In the genomic region with DNA sequence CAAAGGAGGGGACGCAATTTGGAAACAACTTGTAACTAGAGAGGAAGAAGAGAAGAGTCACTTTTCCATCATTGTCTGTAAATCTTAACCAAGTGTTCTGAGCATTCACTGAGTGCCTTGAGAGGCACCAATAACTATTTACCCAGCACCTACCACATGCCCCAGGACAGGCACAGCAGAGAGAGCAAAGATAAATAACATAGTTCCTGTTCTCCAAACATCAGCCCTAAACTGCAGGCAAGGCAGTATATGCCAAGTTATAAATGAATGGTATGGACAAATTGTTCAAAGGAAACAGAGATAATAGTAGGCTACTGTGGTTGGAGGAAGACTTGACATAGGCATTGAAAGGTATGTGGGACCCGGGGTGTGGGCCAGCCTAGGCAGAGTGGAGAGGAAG, we compare ENCODE assay signal across 20 cellular contexts. TPM values are rescaled to one million over a fixed set of nuclear protein-coding genes. Genes with fewer than 3 reads are reported as not detected.
A peak's percentile ranks its signal among the peaks of the same experiment; 100 is the strongest.
DNase-seq lines count a peak whose midpoint lies in the region; ATAC-seq and TF ChIP-seq lines count a peak whose summit lies in the region.
"Had no signal": no experiment of that assay in that cellular context is flagged by ENCODE, and none has a peak within 500 bp of the region (broad histone marks: within the 10 kb centered on the region; RNA-seq: fewer than 3 reads in every experiment).

No MANE protein-coding gene starts in this region.

- no peaks in the 10 kb centered on the region for H3K9me3 ChIP-seq in IMR-90 (ENCODE audit: control insufficient read depth, insufficient read depth, low read length)
- H3K9me3 ChIP-seq: BE2C had no signal

- H3K4me2 ChIP-seq in IMR-90 (ENCODE audit: low read depth, low read length), result no peak overlapping the region

- H3K14ac ChIP-seq in IMR-90 (replicated peaks; ENCODE audit: low read depth, low read length), result no peak overlapping the region

- H3K4me3 ChIP-seq in IMR-90 (ENCODE audit: insufficient read depth, low read depth, low read length), result no peak overlapping the region
- H3K4me3 ChIP-seq: SK-N-MC had no signal

- no peak overlapping the region for H2AFZ ChIP-seq in IMR-90 (replicated peaks; ENCODE audit: low read length, poor library complexity)

- no peak overlapping the region for H3K18ac ChIP-seq in IMR-90 (ENCODE audit: low read depth, low read length)

- H3K9me3 Mint-ChIP-seq in chondrocyte (ENCODE audit: low read depth) (no peaks in the 10 kb centered on the region), nephron progenitor cell (no peaks in the 10 kb centered on the region)

- intact Hi-C loops in IMR-90 (cut with micrococcal nuclease), result no loop called here

- dilution Hi-C loops in IMR-90 (cut with HindIII; ENCODE audit: low sequenced_read_pairs, unreplicated experiment), result no loop called here

- no peak overlapping the region for H2BK15ac ChIP-seq in IMR-90 (ENCODE audit: low read depth, low read length)

- peaks cover 45% of the 10 kb centered on the region for H3K36me3 Mint-ChIP-seq in chondrocyte (ENCODE audit: low read depth)
- peaks cover 53% of the 10 kb centered on the region for H3K36me3 Mint-ChIP-seq in nephron progenitor cell (ENCODE audit: low read depth)

- TF ChIP-seq POLR2A in IMR-90 (IDR thresholded peaks at IDR 0.05; ENCODE audit: low read depth, low read length), result no peak

- peaks cover 19 to 61% of the 10 kb centered on the region in 2 experiments; a peak in 3 of 4 replicates for H3K79me1 ChIP-seq in IMR-90 (ENCODE audit: low read depth in 1 of 2, low read length in 2 of 2)

- TF ChIP-seq RAD21 in IMR-90 (IDR thresholded peaks at IDR 0.05; ENCODE audit: low read length), result no peak

- no peaks in the 10 kb centered on the region for H4K20me1 ChIP-seq in IMR-90 (ENCODE audit: insufficient read depth, low read length)

- CTCF ChIA-PET in IMR-90 (lab: Yijun Ruan, JAX), result no interaction called here

- no peak overlapping the region for H3K23ac ChIP-seq in IMR-90 (ENCODE audit: low read depth, low read length)

- H2BK5ac ChIP-seq in IMR-90 (ENCODE audit: low read depth, low read length, poor library complexity, severe bottlenecking), result no peak overlapping the region

- BruUV-seq in IMR-90 (replicated peaks; lab: Mats Ljungman, UMichigan), result no TSS peak

- peaks cover 23% of the 10 kb centered on the region; the same call in 1 of the 2 replicates for H3K9me1 ChIP-seq in IMR-90 (ENCODE audit: insufficient read depth, low read length)

- H3K27ac Mint-ChIP-seq in chondrocyte (ENCODE audit: unreplicated experiment), result peak overlapping the region; percentile 37
- H3K27ac Mint-ChIP-seq in nephron progenitor cell, result peak overlapping the region; percentile 17

- H3K4me1 ChIP-seq in IMR-90 (ENCODE audit: control insufficient read depth, insufficient read depth, low read length), result peaks cover 25% of the 10 kb centered on the region

- no peaks in the 10 kb centered on the region for H3K27me3 ChIP-seq in IMR-90 (ENCODE audit: control insufficient read depth, insufficient read depth, low read length)
- H3K27me3 ChIP-seq: BE2C had no signal

- no peak overlapping the region for H2AK9ac ChIP-seq in IMR-90 (replicated peaks; ENCODE audit: low read depth, low read length, poor library complexity)

- no peak overlapping the region for H3K4ac ChIP-seq in IMR-90 (ENCODE audit: low read depth, low read length)

- H3K9ac ChIP-seq in IMR-90 (ENCODE audit: low read depth, low read length), result no peak overlapping the region

- no peak overlapping the region for H4K5ac ChIP-seq in IMR-90 (ENCODE audit: low read depth, low read length)

- no peak overlapping the region for H3K56ac ChIP-seq in IMR-90 (ENCODE audit: extremely low read depth, insufficient read depth, low read length)

- H2AK5ac ChIP-seq in IMR-90 (ENCODE audit: low read depth, low read length), result peak overlapping the region; percentile 37; the same call in 1 of the 2 replicates

- in situ Hi-C loops in IMR-90 (cut with MboI; ENCODE audit: low sequenced_read_pairs), result no loop called here

- no peak for ATAC-seq in IMR-90 (ENCODE audit: low read depth)
- no peak for ATAC-seq in HG03196 (IDR thresholded peaks at IDR 0.05; ENCODE audit: unreplicated experiment)
- ATAC-seq in GM21723 (IDR thresholded peaks at IDR 0.05; ENCODE audit: unreplicated experiment), result no peak

- peaks cover 88% of the 10 kb centered on the region for H3K4me1 Mint-ChIP-seq in chondrocyte (ENCODE audit: low read depth)
- peaks cover 25% of the 10 kb centered on the region for H3K4me1 Mint-ChIP-seq in nephron progenitor cell

- WGBS in IMR-90 (ENCODE audit: extremely low coverage in 2 of 2, insufficient read length in 1 of 2), 2 experiments, result no CpG with 5 or more reads among the region's 2 CpGs

- H3K4me3 Mint-ChIP-seq in chondrocyte (ENCODE audit: unreplicated experiment) (no peak overlapping the region), nephron progenitor cell (no peak overlapping the region)

- POLR2A ChIA-PET in IMR-90 (lab: Charles Lee; ENCODE audit: unreplicated experiment), result no interaction called here

- H4K91ac ChIP-seq in IMR-90 (ENCODE audit: insufficient read depth, low read depth, low read length), result no peak overlapping the region

- DNase-seq in IMR-90, result no peak
- no peak for DNase-seq in chondrocyte (ENCODE audit: low spot score)
- DNase-seq in nephron progenitor cell, result no peak
- DNase-seq in stimulated activated CD4-positive, alpha-beta T cell treated with anti-CD3 and anti-CD28 coated beads, Interleukin-15, amount 100 ng/mL, for 24 hours, result no peak
- DNase-seq in cerebellum (ENCODE audit: low spot score), result no peak
- DNase-seq: ACHN; BE2C; DMS153; DND-41; KBM-7; NCI-H2029; NCI-H446 treated with DMSO at 0.1 percent for 48 hours; NCI-H526; NCI-H82; NK-92 treated with Interleukin-12 subunit alpha and Interleukin-12 subunit beta, amount 100 ng/mL, for 24 hours; SIG-M5; SW 1271 had no signal

- H2BK120ac ChIP-seq in IMR-90 (ENCODE audit: low read depth, low read length), result no peak overlapping the region

- H3K27ac ChIP-seq in IMR-90 (ENCODE audit: insufficient read depth, low read length), result no peak overlapping the region
- H3K27ac ChIP-seq: SK-N-MC had no signal

- H4K8ac ChIP-seq in IMR-90 (ENCODE audit: low read depth in 2 of 2, low read length in 2 of 2), result no peak overlapping the region

- H3K36me3 ChIP-seq in IMR-90 (ENCODE audit: control insufficient read depth, insufficient read depth, low read length), result peaks cover 14% of the 10 kb centered on the region

- H2BK20ac ChIP-seq in IMR-90 (ENCODE audit: low read depth, low read length), result no peak overlapping the region

- H3K27me3 Mint-ChIP-seq in chondrocyte (ENCODE audit: low read depth) (no peaks in the 10 kb centered on the region), nephron progenitor cell (ENCODE audit: low read depth, poor library complexity) (peaks cover 2% of the 10 kb centered on the region)

- no peak for TF ChIP-seq CTCF in IMR-90 (conservative IDR thresholded peaks at IDR 0.05; ENCODE audit: low read depth, low read length)
- TF ChIP-seq CTCF in chondrocyte (IDR thresholded peaks at IDR 0.05), result no peak
- TF ChIP-seq CTCF in nephron progenitor cell (IDR thresholded peaks at IDR 0.05), result no peak

TF ChIP-seq in IMR-90, 13 proteins besides CTCF, POLR2A, EP300 and RAD21:
- TF ChIP-seq SMC3 (IDR thresholded peaks at IDR 0.05; ENCODE audit: low read depth, low read length) (no peak), CEBPB (IDR thresholded peaks at IDR 0.05; ENCODE audit: low read depth, low read length) (no peak), FOS (IDR thresholded peaks at IDR 0.05; ENCODE audit: low read depth, low read length) (no peak), BHLHE40 (IDR thresholded peaks at IDR 0.05; ENCODE audit: low read depth, low read length) (no peak), NFE2L2 (IDR thresholded peaks at IDR 0.05; ENCODE audit: low read depth, low read length) (no peak), RFX5 (IDR thresholded peaks at IDR 0.05; ENCODE audit: low read depth, low read length) (no peak), MAFK (IDR thresholded peaks at IDR 0.05; ENCODE audit: low read depth, low read length) (no peak), MAZ (IDR thresholded peaks at IDR 0.05; ENCODE audit: borderline replicate concordance, low read depth, low read length) (no peak)
- TF ChIP-seq, protein P1, sequence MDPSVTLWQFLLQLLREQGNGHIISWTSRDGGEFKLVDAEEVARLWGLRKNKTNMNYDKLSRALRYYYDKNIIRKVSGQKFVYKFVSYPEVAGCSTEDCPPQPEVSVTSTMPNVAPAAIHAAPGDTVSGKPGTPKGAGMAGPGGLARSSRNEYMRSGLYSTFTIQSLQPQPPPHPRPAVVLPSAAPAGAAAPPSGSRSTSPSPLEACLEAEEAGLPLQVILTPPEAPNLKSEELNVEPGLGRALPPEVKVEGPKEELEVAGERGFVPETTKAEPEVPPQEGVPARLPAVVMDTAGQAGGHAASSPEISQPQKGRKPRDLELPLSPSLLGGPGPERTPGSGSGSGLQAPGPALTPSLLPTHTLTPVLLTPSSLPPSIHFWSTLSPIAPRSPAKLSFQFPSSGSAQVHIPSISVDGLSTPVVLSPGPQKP (IDR thresholded peaks at IDR 0.05; ENCODE audit: borderline replicate concordance, low read depth, low read length), result no peak
TF ChIP-seq in IMR-90: peak in this region for 0.

RNA-seq across cellular contexts. Expression of a gene that starts 45.6 kb away (rescaled TPM):
- total RNA-seq in IMR-90 (2012; rRNA removed) (71.7 and 85.0 TPM in 2 replicates), chondrocyte (498 to 625 TPM (median 501 TPM) in 3 replicates), cerebellum (17.1 TPM)
- polyA plus RNA-seq in IMR-90 (2012; rRNA removed), result 101 and 102 TPM in 2 replicates
- polyA plus RNA-seq in IMR-90 (2012; cell fraction: cytosol; rRNA removed), result 155 and 524 TPM in 2 replicates
- 43.5 and 72.2 TPM in 2 replicates for polyA plus RNA-seq in IMR-90 (2012; cell fraction: nucleus; rRNA removed; ENCODE audit: low replicate concordance)
